Comparison of ENCODE assay signal across 1 cellular context in genomic region chr1:42933060-42933586, GRCh38.
TF ChIP-seq lines count a peak whose summit lies in the region.

No MANE protein-coding gene starts in this region.

TF ChIP-seq in HepG2, 621 proteins besides CTCF, POLR2A, EP300 and RAD21:
- no peak for TF ChIP-seq ZNF224 (CRISPR knock-in tag; IDR thresholded peaks at IDR 0.05)
- TF ChIP-seq RBM22 (optimal IDR thresholded peaks at IDR 0.05; ENCODE audit: low read length) = peak; percentile 58
- TF ChIP-seq POLR2G (IDR thresholded peaks at IDR 0.05; ENCODE audit: low read depth, low read length) = 0 out of 2 replicates have a peak, but pooled peaks have one; percentile 24
TF ChIP-seq in HepG2: peak in this region for 2.
